ENCODE assay signal across 14 cellular contexts in the genomic region with DNA sequence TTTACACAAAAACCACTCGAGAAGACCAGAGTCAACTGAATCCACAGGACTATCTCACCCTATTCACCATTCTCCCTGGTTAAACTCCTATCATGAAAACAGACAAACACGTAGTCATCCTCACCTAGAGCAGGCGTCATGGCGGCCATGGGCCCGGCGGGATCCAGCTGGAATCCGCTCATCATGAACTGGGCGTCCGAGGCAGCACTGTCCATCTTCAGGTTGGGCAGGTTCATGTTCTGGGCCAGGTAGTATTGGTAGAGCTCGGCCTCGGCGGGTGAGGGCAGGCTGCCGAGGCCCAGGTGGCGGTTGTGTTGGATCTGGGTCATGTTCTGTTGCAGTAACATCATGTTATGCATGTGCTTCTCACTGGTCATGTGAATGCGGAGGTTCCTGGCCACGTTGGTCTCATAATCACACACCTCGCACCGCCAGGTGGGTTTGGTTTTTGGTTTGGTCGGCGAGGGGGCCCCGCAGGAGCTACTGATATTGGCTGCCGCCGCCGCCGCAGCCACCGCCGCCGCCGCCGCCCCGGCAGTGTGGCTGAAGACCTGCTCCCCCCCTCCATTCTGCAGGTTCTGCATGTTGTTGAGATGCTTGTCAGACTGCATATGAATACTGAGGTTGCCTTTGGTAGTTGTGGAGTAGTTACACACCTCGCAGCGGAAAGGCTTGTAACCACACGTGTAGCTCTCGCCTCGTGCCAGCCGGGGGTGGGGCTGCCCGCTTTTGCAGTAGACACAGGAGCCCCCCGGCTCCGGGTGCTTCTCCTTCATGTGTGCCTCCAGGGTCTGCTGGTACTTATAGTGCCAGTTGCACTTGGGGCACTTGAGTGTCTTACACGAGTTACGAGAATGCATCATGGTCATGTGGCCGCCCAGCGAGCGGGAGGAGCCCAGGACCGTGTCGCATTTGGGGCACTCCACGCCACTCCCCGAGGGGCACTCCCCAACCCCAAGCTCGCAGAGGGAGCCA.
"Had no signal": no experiment of that assay in that cellular context is flagged by ENCODE, and none has a peak within 500 bp of the region (broad histone marks: within the 10 kb centered on the region; RNA-seq: fewer than 3 reads in every experiment).

No MANE protein-coding gene starts in this region.

- H3K4me1 ChIP-seq: esophagus squamous epithelium, lower lobe of right lung, uterus had no signal

- DNase-seq: effector memory CD8-positive, alpha-beta T cell; esophagus squamous epithelium; foreskin fibroblast; kidney; left cardiac atrium; left ventricle myocardium inferior; lower lobe of right lung; midbrain; stimulated activated CD4-positive, alpha-beta T cell treated with anti-CD3 and anti-CD28 coated beads, Interleukin-4, amount 100 ng/mL, for 1 hour; stimulated activated CD8-positive, alpha-beta memory T cell treated with anti-CD3 and anti-CD28 coated beads, Interleukin-4, amount 100 ng/mL, for 48 hours; uterus had no signal

- H3K4me3 ChIP-seq: esophagus squamous epithelium, left ventricle myocardium inferior, lower lobe of right lung, right atrium auricular region, tibial artery, upper lobe of left lung, uterus had no signal

- H3K36me3 ChIP-seq: uterus had no signal

- H3K27ac ChIP-seq: esophagus squamous epithelium, left ventricle myocardium inferior, lower lobe of right lung, right atrium auricular region, upper lobe of left lung, uterus had no signal

- H3K9me3 ChIP-seq: esophagus squamous epithelium, left ventricle myocardium inferior, lower lobe of right lung, right atrium auricular region, tibial artery, upper lobe of left lung, uterus had no signal

- H3K27me3 ChIP-seq: esophagus squamous epithelium, right atrium auricular region, tibial artery, upper lobe of left lung, uterus had no signal
